ENCODE assay signal across 17 cellular contexts in genomic region chr7:68417659-68418058, GRCh38.
DNase-seq lines count a peak whose midpoint lies in the region; ATAC-seq and TF ChIP-seq lines count a peak whose summit lies in the region.
"Had no signal": no experiment of that assay in that cellular context is flagged by ENCODE, and none has a peak within 500 bp of the region (broad histone marks: within the 10 kb centered on the region; RNA-seq: fewer than 3 reads in every experiment).

No MANE protein-coding gene starts in this region.

- TF ChIP-seq CTCF in suprapubic skin (IDR thresholded peaks at IDR 0.05), result no peak

- H3K4me1 ChIP-seq in suprapubic skin, result no peaks in the 10 kb centered on the region
- H3K4me1 ChIP-seq: HAP-1, SJSA1 had no signal

- H3K36me3 ChIP-seq in suprapubic skin, result no peaks in the 10 kb centered on the region
- H3K36me3 ChIP-seq: HAP-1, SJSA1 had no signal

- no peak overlapping the region for H3K27ac ChIP-seq in suprapubic skin
- H3K27ac ChIP-seq: SJSA1 had no signal

- ATAC-seq in GM21423 (IDR thresholded peaks at IDR 0.05; ENCODE audit: unreplicated experiment), result no peak
- ATAC-seq: PC-3 had no signal

- 48% methylated on average over 1 of the region's 1 CpG for WGBS in suprapubic skin

- no peaks in the 10 kb centered on the region for H3K9me3 ChIP-seq in suprapubic skin
- H3K9me3 ChIP-seq: HAP-1 had no signal

- no peak for TF ChIP-seq EP300 in suprapubic skin (IDR thresholded peaks at IDR 0.05)

- in situ Hi-C loops in KBM-7 (cut with MboI; ENCODE audit: low pct_unique_long_range_greater_than_20kb, low sequenced_read_pairs), result no loop called here
- in situ Hi-C loops in SK-MEL-5 (cut with HindIII; ENCODE audit: low pct_unique_long_range_greater_than_20kb, low sequenced_read_pairs), result no loop called here

- H3K27me3 ChIP-seq in suprapubic skin, result no peaks in the 10 kb centered on the region
- H3K27me3 ChIP-seq: SJSA1 had no signal

- DNase-seq in NCI-H82 (lab: John Stamatoyannopoulos, UW) (peak; percentile 79), NCI-H82 treated with DMSO at 0.1 percent for 48 hours (lab: John Stamatoyannopoulos, UW; ENCODE audit: unreplicated experiment) (no peak), KBM-7 (peak; percentile 11), SK-MEL-5 (ENCODE audit: low read depth, low spot score) (peak; percentile 57), suprapubic skin (ENCODE audit: low spot score in 2 of 2) (no peak)
- no peak for DNase-seq in stimulated activated naive CD4-positive, alpha-beta T cell (lab: John Stamatoyannopoulos, UW)
- DNase-seq: CD4-positive, CD25-positive, alpha-beta regulatory T cell; NCI-H1092; NCI-H146; NCI-H226; NCI-H526; NK-92 treated with Interleukin-12 subunit alpha and Interleukin-12 subunit beta, amount 100 ng/mL, for 24 hours; PC-3; SW 1271 had no signal

- no peak for TF ChIP-seq POLR2A in suprapubic skin (IDR thresholded peaks at IDR 0.05)

- H3K4me3 ChIP-seq in suprapubic skin, result no peak overlapping the region
- H3K4me3 ChIP-seq: HAP-1, SJSA1 had no signal

Comparison
In these comparisons a context has a peak if more than half of its experiments do, and no peak if none do; other contexts are left out.
1. DNase-seq: peak in NCI-H82 (single experiment), KBM-7 (single experiment) and SK-MEL-5 (single experiment); none in NCI-H82 treated with DMSO at 0.1 percent for 48 hours (single experiment), stimulated activated naive CD4-positive, alpha-beta T cell (0 of 6) and suprapubic skin (0 of 2).